Comparison of ENCODE assay signal across 14 cellular contexts in genomic region chr17:16377804-16378400, GRCh38. TPM values are rescaled to one million over a fixed set of nuclear protein-coding genes. Genes with fewer than 3 reads are reported as not detected.
DNase-seq lines count a peak whose midpoint lies in the region; FAIRE-seq and TF ChIP-seq lines count a peak whose summit lies in the region.
"Had no signal": no experiment of that assay in that cellular context is flagged by ENCODE, and none has a peak within 500 bp of the region (broad histone marks: within the 10 kb centered on the region; RNA-seq: fewer than 3 reads in every experiment).

No MANE protein-coding gene starts in this region.

- no peak overlapping the region for H3K14ac ChIP-seq in mesenchymal stem cell (ENCODE audit: low read length in 2 of 2)

- no peaks in the 10 kb centered on the region for H3K27me3 ChIP-seq in endothelial cell of umbilical vein (ENCODE audit: control insufficient read depth in 2 of 2, insufficient read depth in 2 of 2, low read length in 2 of 2)
- no peaks in the 10 kb centered on the region for H3K27me3 ChIP-seq in mesenchymal stem cell (ENCODE audit: control insufficient read depth in 1 of 2, insufficient read depth in 1 of 2, low read length in 2 of 2)
- H3K27me3 ChIP-seq: heart right ventricle had no signal

- no peaks in the 10 kb centered on the region for H3K9me3 Mint-ChIP-seq in type B pancreatic cell

- CTCF ChIA-PET in endothelial cell of umbilical vein (lab: Charles Lee) = interaction anchor here (0.9 to 2.6 kb wide), 2 partner anchors 14 to 25 kb away, joined by 4 to 20 read pairs; partner anchors contain the start of gene CENPV

- TF ChIP-seq CTCF in endothelial cell of umbilical vein (IDR thresholded peaks at IDR 0.05; ENCODE audit: extremely low read depth in 1 of 2, insufficient read depth in 1 of 2, low read depth in 1 of 2, low read length in 2 of 2) = no peak
- no peak for TF ChIP-seq CTCF in type B pancreatic cell (conservative IDR thresholded peaks at IDR 0.05)

- no peaks in the 10 kb centered on the region for H4K20me1 ChIP-seq in endothelial cell of umbilical vein (replicated peaks; ENCODE audit: control insufficient read depth, extremely low read depth, insufficient read depth, low read length)

- H3K4me2 ChIP-seq in endothelial cell of umbilical vein (ENCODE audit: insufficient read depth, low read length) = no peak overlapping the region
- no peak overlapping the region for H3K4me2 ChIP-seq in mesenchymal stem cell (ENCODE audit: low read length, poor library complexity, severe bottlenecking)

- peaks cover 23% of the 10 kb centered on the region for H3K36me3 Mint-ChIP-seq in type B pancreatic cell

- BruUV-seq in endothelial cell of umbilical vein (replicated peaks; lab: Mats Ljungman, UMichigan) = no TSS peak

- H3K4me3 ChIP-seq in endothelial cell of umbilical vein (replicated peaks in 1 of 3; ENCODE audit: insufficient read depth in 1 of 3, low read depth in 1 of 3, low read length in 3 of 3) = no peak overlapping the region
- no peak overlapping the region for H3K4me3 ChIP-seq in mesenchymal stem cell (ENCODE audit: insufficient read depth in 1 of 2, low read depth in 1 of 2, low read length in 2 of 2)
- H3K4me3 ChIP-seq: heart right ventricle, mucosa of descending colon had no signal

- peaks cover 20% of the 10 kb centered on the region for H3K4me1 Mint-ChIP-seq in type B pancreatic cell (ENCODE audit: unreplicated experiment)

- no peaks in the 10 kb centered on the region for H3K79me1 ChIP-seq in mesenchymal stem cell (replicated peaks; ENCODE audit: low read length, poor library complexity, severe bottlenecking)

- intact Hi-C loops in endothelial cell of umbilical vein (cut with micrococcal nuclease) = no loop called here

- H3K36me3 ChIP-seq in endothelial cell of umbilical vein (ENCODE audit: control insufficient read depth in 2 of 2, extremely low read depth in 1 of 2, insufficient read depth in 2 of 2, low read length in 2 of 2) = peaks cover 0 to 6% of the 10 kb centered on the region in 2 experiments
- H3K36me3 ChIP-seq in mesenchymal stem cell (ENCODE audit: control insufficient read depth in 1 of 2, insufficient read depth in 2 of 2, low read depth in 1 of 2, low read length in 2 of 2) = peaks cover 11 to 12% of the 10 kb centered on the region in 2 experiments

- H3K79me2 ChIP-seq in endothelial cell of umbilical vein (ENCODE audit: control insufficient read depth, insufficient read depth, low read length) = peaks cover 18% of the 10 kb centered on the region

- peak; percentile 1 for DNase-seq in NCI-H345 (lab: John Stamatoyannopoulos, UW)
- DNase-seq in NCI-H345 treated with DMSO at 0.1 percent for 48 hours (lab: John Stamatoyannopoulos, UW; ENCODE audit: unreplicated experiment) = no peak
- peak; percentile 50 for DNase-seq in endothelial cell of umbilical vein (ENCODE audit: low read depth, low spot score)
- no peak for DNase-seq in mesenchymal stem cell
- no peak for DNase-seq in type B pancreatic cell (ENCODE audit: extremely low spot score, unreplicated experiment)
- no peak for DNase-seq in T-helper 9 cell
- no peak for DNase-seq in NCI-H1092 (lab: John Stamatoyannopoulos, UW)
- DNase-seq in stimulated activated CD4-positive, alpha-beta T cell treated with anti-CD3 and anti-CD28 coated beads, Interleukin-1b, Interleukin-23, amount 100 ng/mL, for 48 hours = no peak
- DNase-seq: 8988T; heart right ventricle; NCI-H774; stimulated activated naive CD4-positive, alpha-beta T cell had no signal

- H4K8ac ChIP-seq in mesenchymal stem cell (ENCODE audit: low read length) = no peak overlapping the region

- dilution Hi-C loops in endothelial cell of umbilical vein (cut with MboI; ENCODE audit: extremely low pct_ligation_motif_present, low sequenced_read_pairs) = no loop called here

- no peak overlapping the region for H3K4ac ChIP-seq in mesenchymal stem cell (ENCODE audit: low read depth in 1 of 2, low read length in 2 of 2)

- H2AFZ ChIP-seq in endothelial cell of umbilical vein (ENCODE audit: low read depth, low read length) = no peak overlapping the region
- no peak overlapping the region for H2AFZ ChIP-seq in mesenchymal stem cell (ENCODE audit: low read depth, low read length)

- no peak overlapping the region for H3K18ac ChIP-seq in mesenchymal stem cell (ENCODE audit: low read depth in 1 of 2, low read length in 2 of 2)

- H2AK5ac ChIP-seq in mesenchymal stem cell (ENCODE audit: low read length, severe bottlenecking) = no peak overlapping the region

- peak overlapping the region; percentile 48 for H3K27ac Mint-ChIP-seq in type B pancreatic cell

- no peak for TF ChIP-seq POLR2A in endothelial cell of umbilical vein (IDR thresholded peaks at IDR 0.05; ENCODE audit: low read depth, low read length)

- H3K9me3 ChIP-seq in endothelial cell of umbilical vein (replicated peaks; ENCODE audit: control insufficient read depth, insufficient read depth, low read length) (no peaks in the 10 kb centered on the region), mesenchymal stem cell (ENCODE audit: control insufficient read depth, low read length) (no peaks in the 10 kb centered on the region)
- H3K9me3 ChIP-seq: heart right ventricle, mucosa of descending colon had no signal

- no peak overlapping the region for H2BK12ac ChIP-seq in mesenchymal stem cell (ENCODE audit: low read length in 2 of 2)

- H3K4me1 ChIP-seq in endothelial cell of umbilical vein (ENCODE audit: control insufficient read depth, extremely low read depth, insufficient read depth, low read length) = peaks cover 4% of the 10 kb centered on the region
- peaks cover 2% of the 10 kb centered on the region for H3K4me1 ChIP-seq in mesenchymal stem cell (ENCODE audit: control insufficient read depth, insufficient read depth, low read depth, low read length)

- no peak overlapping the region for H4K91ac ChIP-seq in mesenchymal stem cell (ENCODE audit: low read length)

- H3K27ac ChIP-seq in endothelial cell of umbilical vein (ENCODE audit: insufficient read depth, low read depth, low read length) (no peak overlapping the region), mesenchymal stem cell (ENCODE audit: low read length, poor library complexity, severe bottlenecking) (no peak overlapping the region)
- H3K27ac ChIP-seq: heart right ventricle had no signal

- peak; percentile 12 for FAIRE-seq in endothelial cell of umbilical vein (lab: Jason Lieb, UNC)
- FAIRE-seq: H1 had no signal

- POLR2A ChIA-PET in endothelial cell of umbilical vein (lab: Charles Lee) = no interaction called here

- H2BK15ac ChIP-seq in mesenchymal stem cell (ENCODE audit: low read depth, poor library complexity, severe bottlenecking) = no peak overlapping the region

- no peak overlapping the region for H2BK5ac ChIP-seq in mesenchymal stem cell (ENCODE audit: low read depth, low read length, poor library complexity, severe bottlenecking)

- no peak overlapping the region for H2BK120ac ChIP-seq in mesenchymal stem cell (ENCODE audit: low read depth, low read length)

- no peak overlapping the region for H3K9ac ChIP-seq in endothelial cell of umbilical vein (replicated peaks; ENCODE audit: extremely low read depth, insufficient read depth, low read length)
- H3K9ac ChIP-seq in mesenchymal stem cell (ENCODE audit: low read length) = peak overlapping the region; percentile 72

- H3K23ac ChIP-seq in mesenchymal stem cell (ENCODE audit: low read length in 2 of 2) = no peak overlapping the region

- H3K9me1 ChIP-seq in endothelial cell of umbilical vein (replicated peaks; ENCODE audit: control insufficient read depth, extremely low read depth, insufficient read depth, low read length) = no peaks in the 10 kb centered on the region

- WGBS in mesenchymal stem cell = 86% methylated on average over 3 of the region's 3 CpGs

- peak overlapping the region; percentile 47 for H3K4me3 Mint-ChIP-seq in type B pancreatic cell

- H3K27me3 Mint-ChIP-seq in type B pancreatic cell = peaks cover 4% of the 10 kb centered on the region

RNA-seq across cellular contexts. Expression of gene UBB, which starts 3.0 kb away (rescaled TPM):
- total RNA-seq in endothelial cell of umbilical vein (1,183 and 1,294 TPM in 2 replicates), type B pancreatic cell (ENCODE audit: low replicate concordance) (1,306 and 1,802 TPM in 2 replicates)
- 1,282 and 1,683 TPM in 2 replicates for polyA plus RNA-seq in endothelial cell of umbilical vein
- 2,429 and 2,954 TPM in 2 replicates for polyA plus RNA-seq in endothelial cell of umbilical vein (2011; cell fraction: cytosol; rRNA removed)
- 752 and 988 TPM in 2 replicates for polyA plus RNA-seq in endothelial cell of umbilical vein (2011; cell fraction: nucleus; rRNA removed)
- polyA plus RNA-seq in endothelial cell of umbilical vein (2012) = 2,061 and 2,237 TPM in 2 replicates
- polyA minus RNA-seq in endothelial cell of umbilical vein = 1,148 and 1,520 TPM in 2 replicates
- polyA minus RNA-seq in endothelial cell of umbilical vein (2011; cell fraction: cytosol; rRNA and poly(A)+ RNA removed) = 916 TPM
- polyA minus RNA-seq in endothelial cell of umbilical vein (2011; cell fraction: nucleus; rRNA and poly(A)+ RNA removed) = 206 and 281 TPM in 2 replicates
- 2,793 TPM for polyA plus RNA-seq in mesenchymal stem cell (2013, experiment 1 of 2)
- polyA plus RNA-seq in mesenchymal stem cell (2013, experiment 2 of 2) = 2,890 TPM

RNA-seq across cellular contexts. Expression of gene CENPV, which starts 24.6 kb away (rescaled TPM):
- total RNA-seq in endothelial cell of umbilical vein (41.6 and 44.0 TPM in 2 replicates), type B pancreatic cell (ENCODE audit: low replicate concordance) (42.9 and 152 TPM in 2 replicates)
- polyA plus RNA-seq in endothelial cell of umbilical vein = 29.9 and 38.2 TPM in 2 replicates
- polyA plus RNA-seq in endothelial cell of umbilical vein (2011; cell fraction: cytosol; rRNA removed) = 40.3 and 59.3 TPM in 2 replicates
- polyA plus RNA-seq in endothelial cell of umbilical vein (2011; cell fraction: nucleus; rRNA removed) = 41.7 and 43.2 TPM in 2 replicates
- 23.2 and 43.9 TPM in 2 replicates for polyA plus RNA-seq in endothelial cell of umbilical vein (2012)
- 19.6 and 30.1 TPM in 2 replicates for polyA minus RNA-seq in endothelial cell of umbilical vein
- 31.4 TPM for polyA minus RNA-seq in endothelial cell of umbilical vein (2011; cell fraction: cytosol; rRNA and poly(A)+ RNA removed)
- polyA minus RNA-seq in endothelial cell of umbilical vein (2011; cell fraction: nucleus; rRNA and poly(A)+ RNA removed) = 5.9 and 10.9 TPM in 2 replicates
- polyA plus RNA-seq in mesenchymal stem cell (2013, experiment 1 of 2) = 35.4 TPM
- 35.7 TPM for polyA plus RNA-seq in mesenchymal stem cell (2013, experiment 2 of 2)

RNA-seq across cellular contexts. Expression of gene TRPV2, which starts 37.5 kb away (rescaled TPM):
- total RNA-seq in endothelial cell of umbilical vein = 6.7 and 10.6 TPM in 2 replicates
- 3.3 and 4.2 TPM in 2 replicates for polyA plus RNA-seq in endothelial cell of umbilical vein
- 3.5 and 4.2 TPM in 2 replicates for polyA plus RNA-seq in endothelial cell of umbilical vein (2011; cell fraction: cytosol; rRNA removed)
- 4.1 and 5.2 TPM in 2 replicates for polyA plus RNA-seq in endothelial cell of umbilical vein (2011; cell fraction: nucleus; rRNA removed)
- polyA plus RNA-seq in endothelial cell of umbilical vein (2012) = 19.7 and 28.7 TPM in 2 replicates
- polyA minus RNA-seq in endothelial cell of umbilical vein = 4.2 and 6.1 TPM in 2 replicates
- not detected for polyA minus RNA-seq in endothelial cell of umbilical vein (2011; cell fraction: cytosol; rRNA and poly(A)+ RNA removed)
- 1.3 and 1.5 TPM in 2 replicates for polyA minus RNA-seq in endothelial cell of umbilical vein (2011; cell fraction: nucleus; rRNA and poly(A)+ RNA removed)
- 116 TPM for polyA plus RNA-seq in mesenchymal stem cell (2013, experiment 1 of 2)
- 113 TPM for polyA plus RNA-seq in mesenchymal stem cell (2013, experiment 2 of 2)
- total RNA-seq in type B pancreatic cell (ENCODE audit: low replicate concordance) = 0.52 and 1.7 TPM in 2 replicates

Comparison
In these comparisons a context has a peak if more than half of its experiments do, and no peak if none do; other contexts are left out.
1. DNase-seq: peak in NCI-H345 (single experiment) and endothelial cell of umbilical vein (single experiment); none in NCI-H345 treated with DMSO at 0.1 percent for 48 hours (single experiment), mesenchymal stem cell (single experiment), type B pancreatic cell (single experiment), T-helper 9 cell (single experiment), NCI-H1092 (single experiment) and stimulated activated CD4-positive, alpha-beta T cell treated with anti-CD3 and anti-CD28 coated beads, Interleukin-1b, Interleukin-23, amount 100 ng/mL, for 48 hours (single experiment).